In the genomic region with DNA sequence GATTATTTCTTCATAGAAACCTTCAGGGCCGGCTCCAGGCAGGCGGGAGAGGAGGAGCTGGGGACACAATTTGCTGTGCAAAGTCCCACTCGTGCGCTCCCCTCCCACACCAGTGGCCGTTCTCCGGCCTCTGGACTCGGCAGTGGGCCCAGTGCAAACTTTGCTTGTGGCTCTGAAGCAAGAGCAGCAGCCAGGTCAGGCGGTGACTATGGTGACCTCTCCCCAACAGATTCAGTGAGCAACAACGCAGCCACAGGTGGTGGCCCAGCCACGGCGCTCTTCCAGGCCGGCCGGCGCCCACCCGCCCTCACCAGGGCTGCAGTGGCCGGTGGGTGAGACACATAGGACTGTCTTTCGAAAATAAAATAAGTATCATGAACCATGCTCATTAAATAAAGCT, we compare ENCODE assay signal across 1 cellular context.
TF ChIP-seq lines count a peak whose summit lies in the region.

No MANE protein-coding gene starts in this region.

TF ChIP-seq in K562, 482 proteins besides CTCF, POLR2A, EP300 and RAD21:
- TF ChIP-seq HEY1 (CRISPR knock-in tag; IDR thresholded peaks at IDR 0.05; ENCODE audit: borderline replicate concordance) (no peak), PHF20 (IDR thresholded peaks at IDR 0.05; ENCODE audit: partially characterized antibody) (no peak), OTX1 (CRISPR knock-in tag; IDR thresholded peaks at IDR 0.05) (no peak), POLR2G (IDR thresholded peaks at IDR 0.05; ENCODE audit: low read depth, low read length) (0 out of 2 replicates have a peak, but pooled peaks have one; percentile 17), SAFB (IDR thresholded peaks at IDR 0.05; ENCODE audit: borderline replicate concordance, low read depth, low read length) (no peak), ZNF124 (CRISPR knock-in tag; IDR thresholded peaks at IDR 0.05) (no peak), ZNF778 (CRISPR knock-in tag; IDR thresholded peaks at IDR 0.05) (no peak), ZFX (CRISPR knock-in tag; IDR thresholded peaks at IDR 0.05) (peak; percentile 32; the same call in 1 of the 2 replicates), MBD2 (IDR thresholded peaks at IDR 0.05; ENCODE audit: borderline replicate concordance, low read depth) (no peak), ZNF134 (CRISPR knock-in tag; conservative IDR thresholded peaks at IDR 0.05) (no peak), ATF1 (CRISPR knock-in tag; IDR thresholded peaks at IDR 0.05) (no peak), ATF1 (tag; IDR thresholded peaks at IDR 0.05) (no peak), NR2F6 (CRISPR knock-in tag; IDR thresholded peaks at IDR 0.05) (no peak), ZNF175 (CRISPR knock-in tag; IDR thresholded peaks at IDR 0.05; ENCODE audit: low read depth) (no peak), ZKSCAN1 (IDR thresholded peaks at IDR 0.05; ENCODE audit: low read depth, low read length) (no peak)
- TF ChIP-seq, protein P1, sequence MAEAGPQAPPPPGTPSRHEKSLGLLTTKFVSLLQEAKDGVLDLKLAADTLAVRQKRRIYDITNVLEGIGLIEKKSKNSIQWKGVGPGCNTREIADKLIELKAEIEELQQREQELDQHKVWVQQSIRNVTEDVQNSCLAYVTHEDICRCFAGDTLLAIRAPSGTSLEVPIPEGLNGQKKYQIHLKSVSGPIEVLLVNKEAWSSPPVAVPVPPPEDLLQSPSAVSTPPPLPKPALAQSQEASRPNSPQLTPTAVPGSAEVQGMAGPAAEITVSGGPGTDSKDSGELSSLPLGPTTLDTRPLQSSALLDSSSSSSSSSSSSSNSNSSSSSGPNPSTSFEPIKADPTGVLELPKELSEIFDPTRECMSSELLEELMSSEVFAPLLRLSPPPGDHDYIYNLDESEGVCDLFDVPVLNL (CRISPR knock-in tag; IDR thresholded peaks at IDR 0.05; ENCODE audit: low read depth) = no peak
- TF ChIP-seq, protein P2, sequence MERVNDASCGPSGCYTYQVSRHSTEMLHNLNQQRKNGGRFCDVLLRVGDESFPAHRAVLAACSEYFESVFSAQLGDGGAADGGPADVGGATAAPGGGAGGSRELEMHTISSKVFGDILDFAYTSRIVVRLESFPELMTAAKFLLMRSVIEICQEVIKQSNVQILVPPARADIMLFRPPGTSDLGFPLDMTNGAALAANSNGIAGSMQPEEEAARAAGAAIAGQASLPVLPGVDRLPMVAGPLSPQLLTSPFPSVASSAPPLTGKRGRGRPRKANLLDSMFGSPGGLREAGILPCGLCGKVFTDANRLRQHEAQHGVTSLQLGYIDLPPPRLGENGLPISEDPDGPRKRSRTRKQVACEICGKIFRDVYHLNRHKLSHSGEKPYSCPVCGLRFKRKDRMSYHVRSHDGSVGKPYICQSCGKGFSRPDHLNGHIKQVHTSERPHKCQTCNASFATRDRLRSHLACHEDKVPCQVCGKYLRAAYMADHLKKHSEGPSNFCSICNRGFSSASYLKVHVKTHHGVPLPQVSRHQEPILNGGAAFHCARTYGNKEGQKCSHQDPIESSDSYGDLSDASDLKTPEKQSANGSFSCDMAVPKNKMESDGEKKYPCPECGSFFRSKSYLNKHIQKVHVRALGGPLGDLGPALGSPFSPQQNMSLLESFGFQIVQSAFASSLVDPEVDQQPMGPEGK (CRISPR knock-in tag; IDR thresholded peaks at IDR 0.05; ENCODE audit: borderline replicate concordance) = no peak
